ENCODE assay signal across 8 cellular contexts in genomic region chr6:33454009-33454946, GRCh38. TPM values are rescaled to one million over a fixed set of nuclear protein-coding genes. Genes with fewer than 3 reads are reported as not detected.
A peak's percentile ranks its signal among the peaks of the same experiment; 100 is the strongest.
DNase-seq lines count a peak whose midpoint lies in the region; ATAC-seq and TF ChIP-seq lines count a peak whose summit lies in the region.

TSS of gene ZBTB9 (plus strand) at chr6:33454576. CDS start at chr6:33455101, 525 bp downstream.

- H3K4me3 ChIP-seq in HFF-Myc (replicated peaks; ENCODE audit: low read depth, low read length), result peak within 1 kb of the TSS; percentile 90
- H3K4me3 ChIP-seq in SJSA1, result peak within 1 kb of the TSS; percentile 58
- H3K4me3 ChIP-seq in gastroesophageal sphincter, result peak within 1 kb of the TSS; percentile 45 to 83
- peak within 1 kb of the TSS; percentile 88 to 89 for H3K4me3 ChIP-seq in neutrophil (ENCODE audit: low read depth in 1 of 2, low read length in 1 of 2)

- 0% methylated on average over 2 to 3 of the region's 65 CpGs for WGBS in gastroesophageal sphincter (ENCODE audit: low coverage in 1 of 2), 2 donors

- H3K36me3 ChIP-seq in SJSA1 (peaks cover 20% of the 10 kb centered on the region), gastroesophageal sphincter (peaks cover 0 to 36% of the 10 kb centered on the region in 2 donors), neutrophil (no peaks in the 10 kb centered on the region)

- peak; percentile 99 for ATAC-seq in gastroesophageal sphincter

- no peak for TF ChIP-seq EP300 in gastroesophageal sphincter (IDR thresholded peaks at IDR 0.05)

- no peak for TF ChIP-seq CTCF in HFF-Myc (IDR thresholded peaks at IDR 0.05; ENCODE audit: low read depth, low read length, missing control alignments)
- peak in 2 of 4 experiments; percentile 14 to 23 for TF ChIP-seq CTCF in gastroesophageal sphincter (IDR thresholded peaks at IDR 0.05)
- TF ChIP-seq CTCF in neutrophil (IDR thresholded peaks at IDR 0.05), result peak; percentile 59

- peak; percentile 80 for DNase-seq in GM04503 (ENCODE audit: low read depth)
- DNase-seq in HFF-Myc (ENCODE audit: extremely low read depth, low read depth), result peak; percentile 89
- DNase-seq in MV-4-11 (lab: John Stamatoyannopoulos, UW), result peak; percentile 95
- DNase-seq in SJSA1 (ENCODE audit: low read depth in 1 of 2, low spot score in 2 of 2), result peak; percentile 94 to 97
- DNase-seq in activated naive CD4-positive, alpha-beta T cell treated with Interleukin-2 at 50 U/mL for 16 hours, result peak; percentile 96
- DNase-seq in substantia nigra (lab: John Stamatoyannopoulos, UW), result peak; percentile 60 to 98 (median 95)

- H3K9me3 ChIP-seq in SJSA1 (replicated peaks) (no peaks in the 10 kb centered on the region), gastroesophageal sphincter (no peaks in the 10 kb centered on the region), neutrophil (no peaks in the 10 kb centered on the region)

- H3K27me3 ChIP-seq in SJSA1 (replicated peaks) (no peaks in the 10 kb centered on the region), gastroesophageal sphincter (no peaks in the 10 kb centered on the region), neutrophil (no peaks in the 10 kb centered on the region)

- peak; percentile 60 to 70 for TF ChIP-seq POLR2A in gastroesophageal sphincter (IDR thresholded peaks at IDR 0.05)

- no peaks in the 10 kb centered on the region; the same call in 1 of the 2 replicates for H3K4me1 ChIP-seq in SJSA1 (replicated peaks)
- peaks cover 0 to 35% (median 10%) of the 10 kb centered on the region in 3 donors for H3K4me1 ChIP-seq in gastroesophageal sphincter
- H3K4me1 ChIP-seq in neutrophil (ENCODE audit: control insufficient read depth in 1 of 2, insufficient read depth in 1 of 2, low read depth in 1 of 2, low read length in 1 of 2), result peaks cover 57 to 62% of the 10 kb centered on the region in 2 experiments

- no peak within 1 kb of the TSS for H3K27ac ChIP-seq in SJSA1
- peak within 1 kb of the TSS; percentile 8 to 90 (median 86) for H3K27ac ChIP-seq in gastroesophageal sphincter
- peak within 1 kb of the TSS; percentile 87 for H3K27ac ChIP-seq in neutrophil
- peak within 1 kb of the TSS; percentile 75 for H3K27ac ChIP-seq in substantia nigra (ENCODE audit: low read depth, low read length, poor library complexity, severe bottlenecking)

RNA-seq across cellular contexts. Expression of gene ZBTB9, which starts in this region (rescaled TPM):
- total RNA-seq in SJSA1 (2014; rRNA removed; shearing (Covaris generic)), result 2.9 and 4.4 TPM in 2 replicates
- total RNA-seq in gastroesophageal sphincter, result 1 to 10 TPM; 2.2 to 4.0 (median 3.2) TPM
